In the genomic region with DNA sequence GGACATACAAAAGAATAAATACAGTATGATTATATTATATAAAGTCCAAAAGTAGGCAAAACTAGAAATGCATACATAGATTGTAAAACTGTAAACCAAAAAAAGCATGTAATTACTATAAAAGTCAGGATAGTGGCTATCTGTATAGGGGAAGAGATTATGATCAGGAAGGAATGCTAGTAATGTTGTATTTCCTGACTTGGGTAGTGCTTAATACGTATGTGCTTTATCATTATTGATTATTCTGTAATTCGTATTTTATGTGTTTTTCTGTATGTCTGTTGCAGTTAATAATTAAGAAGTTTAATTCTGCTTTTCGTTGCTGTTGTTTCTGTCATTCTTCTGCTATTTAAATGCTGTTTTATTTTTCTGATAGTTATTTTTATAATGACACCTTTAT, we compare ENCODE assay signal across 21 cellular contexts.
"Had no signal": no experiment of that assay in that cellular context is flagged by ENCODE, and none has a peak within 500 bp of the region (broad histone marks: within the 10 kb centered on the region; RNA-seq: fewer than 3 reads in every experiment).

No MANE protein-coding gene starts in this region.

- DNase-seq: activated B cell treated with CpG ODN at 0.5 μM for 24 hours; activated CD4-positive, alpha-beta T cell treated with anti-CD3 and anti-CD28 coated beads for 1 hour; activated CD4-positive, alpha-beta T cell treated with anti-CD3 and anti-CD28 coated beads, Interleukin-2, amount 10 ng/mL, durations not matched to agents 24 days and 14 days; activated CD4-positive, alpha-beta T cell treated with anti-CD3 and anti-CD28 coated beads, Interleukin-2, amount 50 U/mL, for 48 hours; activated CD8-positive, alpha-beta memory T cell treated with anti-CD3 and anti-CD28 coated beads, Interleukin-2, amount 10 ng/mL, durations not matched to agents 7 days and 5 days; activated effector memory CD4-positive, alpha-beta T cell treated with Interleukin-2 at 50 U/mL for 16 hours; activated naive CD4-positive, alpha-beta T cell; activated T-cell treated with anti-CD3 and anti-CD28 coated beads, Interleukin-2, amount 50 U/mL, for 24 hours; aorta; KG1; NCI-H1092; NCI-H1417 treated with DMSO at 0.1 percent for 48 hours; NCI-H1694; NCI-H2029; NCI-H2107; NCI-H345; NCI-H510A; NCI-H69; SJCRH30; T-helper 17 cell; T-helper 9 cell had no signal

- H3K27ac ChIP-seq: SJCRH30 had no signal

- H3K4me3 ChIP-seq: SJCRH30 had no signal

- ATAC-seq: activated CD8-positive, alpha-beta memory T cell treated with anti-CD3 and anti-CD28 coated beads, Interleukin-2, amount 10 ng/mL, durations not matched to agents 7 days and 5 days; T-helper 17 cell had no signal

- H3K27me3 ChIP-seq: SJCRH30 had no signal

- H3K9me3 ChIP-seq: SJCRH30 had no signal

- H3K4me1 ChIP-seq: SJCRH30 had no signal

- H3K36me3 ChIP-seq: SJCRH30 had no signal
